ENCODE assay signal across 14 cellular contexts in genomic region chr6:54428437-54428836, GRCh38.
A peak's percentile ranks its signal among the peaks of the same experiment; 100 is the strongest.
DNase-seq lines count a peak whose midpoint lies in the region; ATAC-seq, FAIRE-seq and TF ChIP-seq lines count a peak whose summit lies in the region.
"Had no signal": no experiment of that assay in that cellular context is flagged by ENCODE, and none has a peak within 500 bp of the region (broad histone marks: within the 10 kb centered on the region; RNA-seq: fewer than 3 reads in every experiment).

No MANE protein-coding gene starts in this region.

- H3K4me1 Mint-ChIP-seq in activated naive CD8-positive, alpha-beta T cell treated with anti-CD3 and anti-CD28 coated beads for 36 hours: no peaks in the 10 kb centered on the region
- H3K4me1 Mint-ChIP-seq in immature natural killer cell: no peaks in the 10 kb centered on the region
- H3K4me1 Mint-ChIP-seq: activated naive CD4-positive, alpha-beta T cell treated with anti-CD3 and anti-CD28 coated beads, Interleukin-2, amount 50 U/mL, for 24 hours; CD4-positive, alpha-beta memory T cell had no signal

- H3K4me3 Mint-ChIP-seq in activated naive CD8-positive, alpha-beta T cell treated with anti-CD3 and anti-CD28 coated beads for 36 hours: no peak overlapping the region
- no peak overlapping the region for H3K4me3 Mint-ChIP-seq in immature natural killer cell
- H3K4me3 Mint-ChIP-seq: activated naive CD4-positive, alpha-beta T cell treated with anti-CD3 and anti-CD28 coated beads, Interleukin-2, amount 50 U/mL, for 24 hours had no signal

- peaks cover 2% of the 10 kb centered on the region for H3K9me3 Mint-ChIP-seq in activated naive CD8-positive, alpha-beta T cell treated with anti-CD3 and anti-CD28 coated beads for 36 hours
- H3K9me3 Mint-ChIP-seq in immature natural killer cell: peaks cover 0 to 20% (median 9%) of the 10 kb centered on the region in 6 donors
- H3K9me3 Mint-ChIP-seq: activated naive CD4-positive, alpha-beta T cell treated with anti-CD3 and anti-CD28 coated beads, Interleukin-2, amount 50 U/mL, for 24 hours had no signal

- TF ChIP-seq CTCF in bronchial epithelial cell (IDR thresholded peaks at IDR 0.05; ENCODE audit: insufficient read depth, low read length, severe bottlenecking): no peak

- H3K4me3 ChIP-seq in bronchial epithelial cell (ENCODE audit: low read depth, low read length): no peak overlapping the region
- H3K4me3 ChIP-seq: skin epidermis had no signal

- H3K27me3 ChIP-seq in bronchial epithelial cell (ENCODE audit: control insufficient read depth, insufficient read depth, low read length): no peaks in the 10 kb centered on the region

- ATAC-seq in GM18861 (IDR thresholded peaks at IDR 0.05; ENCODE audit: unreplicated experiment): peak; percentile 85
- ATAC-seq in GM21528 (IDR thresholded peaks at IDR 0.05; ENCODE audit: low FRiP score, unreplicated experiment): peak; percentile 87
- peak; percentile 80 for ATAC-seq in HG03064 (IDR thresholded peaks at IDR 0.05; ENCODE audit: low read depth, unreplicated experiment)

- H3K27ac Mint-ChIP-seq in activated naive CD8-positive, alpha-beta T cell treated with anti-CD3 and anti-CD28 coated beads for 36 hours: no peak overlapping the region
- no peak overlapping the region for H3K27ac Mint-ChIP-seq in immature natural killer cell
- H3K27ac Mint-ChIP-seq: activated naive CD4-positive, alpha-beta T cell treated with anti-CD3 and anti-CD28 coated beads, Interleukin-2, amount 50 U/mL, for 24 hours; CD4-positive, alpha-beta memory T cell had no signal

- DNase-seq in bronchial epithelial cell (ENCODE audit: low read depth) (no peak), immature natural killer cell (no peak), AG08396 (ENCODE audit: low spot score) (no peak)
- no peak for DNase-seq in activated naive CD8-positive, alpha-beta T cell treated with anti-CD3 and anti-CD28 coated beads for 36 hours
- no peak for DNase-seq in central memory CD4-positive, alpha-beta T cell
- DNase-seq: activated CD4-positive, CD25-positive, alpha-beta regulatory T cell; CD4-positive, alpha-beta memory T cell; hippocampal formation; NCI-H1092 had no signal

- peak; percentile 79 for FAIRE-seq in bronchial epithelial cell (lab: Jason Lieb, UNC)

- H3K27me3 Mint-ChIP-seq in activated naive CD8-positive, alpha-beta T cell treated with anti-CD3 and anti-CD28 coated beads for 36 hours: no peaks in the 10 kb centered on the region
- peaks cover 0 to 2% (median 0%) of the 10 kb centered on the region in 3 donors for H3K27me3 Mint-ChIP-seq in immature natural killer cell (ENCODE audit: low read depth in 3 of 3)
- H3K27me3 Mint-ChIP-seq: activated naive CD4-positive, alpha-beta T cell treated with anti-CD3 and anti-CD28 coated beads, Interleukin-2, amount 50 U/mL, for 24 hours; CD4-positive, alpha-beta memory T cell had no signal

- no peaks in the 10 kb centered on the region for H3K36me3 ChIP-seq in bronchial epithelial cell (ENCODE audit: control insufficient read depth, insufficient read depth, low read length)

- no peaks in the 10 kb centered on the region for H3K36me3 Mint-ChIP-seq in activated naive CD8-positive, alpha-beta T cell treated with anti-CD3 and anti-CD28 coated beads for 36 hours
- H3K36me3 Mint-ChIP-seq in immature natural killer cell: no peaks in the 10 kb centered on the region
- H3K36me3 Mint-ChIP-seq: activated naive CD4-positive, alpha-beta T cell treated with anti-CD3 and anti-CD28 coated beads, Interleukin-2, amount 50 U/mL, for 24 hours; CD4-positive, alpha-beta memory T cell had no signal
